Comparison of ENCODE assay signal across 26 cellular contexts in genomic region chr10:69182005-69182404, GRCh38. TPM values are rescaled to one million over a fixed set of nuclear protein-coding genes. Genes with fewer than 3 reads are reported as not detected.
A peak's percentile ranks its signal among the peaks of the same experiment; 100 is the strongest.
DNase-seq lines count a peak whose midpoint lies in the region; ATAC-seq and TF ChIP-seq lines count a peak whose summit lies in the region.
"Had no signal": no experiment of that assay in that cellular context is flagged by ENCODE, and none has a peak within 500 bp of the region (broad histone marks: within the 10 kb centered on the region; RNA-seq: fewer than 3 reads in every experiment).

No MANE protein-coding gene starts in this region.

- no peaks in the 10 kb centered on the region for H4K20me1 ChIP-seq in GM23248 (ENCODE audit: insufficient read depth)

- ATAC-seq in WTC11 (no peak), HG03439 (IDR thresholded peaks at IDR 0.05; ENCODE audit: unreplicated experiment) (no peak)
- ATAC-seq: mucosa of descending colon; stimulated activated naive B cell treated with anti-CD40 and anti-IgM and Interleukin-4, amounts not matched to agents 10 μg/mL and 1 μg/mL and 100 μg/mL, for 72 hours had no signal

- CTCF ChIA-PET in WTC11 (lab: Charles Lee): no interaction called here

- H3K4me1 ChIP-seq in GM23248 (ENCODE audit: insufficient read depth): peaks cover 7% of the 10 kb centered on the region

- H3K4me3 ChIP-seq in GM23248: no peak overlapping the region
- H3K4me3 ChIP-seq: mucosa of descending colon had no signal

- H3K4me3 Mint-ChIP-seq in activated T-cell treated with anti-CD3 and anti-CD28 coated beads, Interleukin-2, amount 50 U/mL, for 24 hours: peak overlapping the region; percentile 1
- H3K4me3 Mint-ChIP-seq in WTC11: no peak overlapping the region
- peak overlapping the region in 2 of 3 experiments; percentile 45 to 99 for H3K4me3 Mint-ChIP-seq in nephron

- TF ChIP-seq CTCF in WTC11 (IDR thresholded peaks at IDR 0.05) (no peak), nephron (IDR thresholded peaks at IDR 0.05; ENCODE audit: unreplicated experiment in 3 of 3) (no peak)

- no peak overlapping the region for H3K27ac Mint-ChIP-seq in activated T-cell treated with anti-CD3 and anti-CD28 coated beads, Interleukin-2, amount 50 U/mL, for 24 hours
- H3K27ac Mint-ChIP-seq in WTC11 (no peak overlapping the region), nephron (no peak overlapping the region)
- H3K27ac Mint-ChIP-seq: stimulated activated naive B cell treated with anti-CD40 and anti-IgM and Interleukin-4, amounts not matched to agents 10 μg/mL and 1 μg/mL and 100 μg/mL, for 72 hours had no signal

- H3K9me3 Mint-ChIP-seq in activated T-cell treated with anti-CD3 and anti-CD28 coated beads, Interleukin-2, amount 50 U/mL, for 24 hours: no peaks in the 10 kb centered on the region
- H3K9me3 Mint-ChIP-seq in WTC11: no peaks in the 10 kb centered on the region
- H3K9me3 Mint-ChIP-seq in nephron: no peaks in the 10 kb centered on the region
- H3K9me3 Mint-ChIP-seq: activated CD4-positive, alpha-beta memory T cell treated with anti-CD3 and anti-CD28 coated beads, Interleukin-2, amount 10 ng/mL, durations not matched to agents 7 days and 5 days; CD4-positive, alpha-beta memory T cell; stimulated activated naive B cell treated with anti-CD40 and anti-IgM and Interleukin-4, amounts not matched to agents 10 μg/mL and 1 μg/mL and 100 μg/mL, for 72 hours had no signal

- H3K9me3 ChIP-seq in GM23248 (ENCODE audit: low read depth): no peaks in the 10 kb centered on the region
- H3K9me3 ChIP-seq: mucosa of descending colon, sigmoid colon, suprapubic skin had no signal

- no peak overlapping the region for H2AFZ ChIP-seq in GM23248

- in situ Hi-C loops in GM23248 (cut with MboI): no loop called here

- H3K4me2 ChIP-seq in GM23248 (ENCODE audit: unreplicated experiment): peak overlapping the region; percentile 88

- H3K4me1 Mint-ChIP-seq in activated T-cell treated with anti-CD3 and anti-CD28 coated beads, Interleukin-2, amount 50 U/mL, for 24 hours (ENCODE audit: low read depth): peaks cover 48% of the 10 kb centered on the region
- H3K4me1 Mint-ChIP-seq in WTC11: peaks cover 13% of the 10 kb centered on the region
- H3K4me1 Mint-ChIP-seq in nephron: peaks cover 23% of the 10 kb centered on the region

- H3K79me2 ChIP-seq in GM23248 (ENCODE audit: insufficient read depth): peaks cover 69% of the 10 kb centered on the region

- H3K9me2 ChIP-seq in GM23248 (ENCODE audit: insufficient read depth): no peaks in the 10 kb centered on the region

- peaks cover 14% of the 10 kb centered on the region for H3K36me3 ChIP-seq in GM23248 (ENCODE audit: low read depth)

- DNase-seq in activated T-cell treated with anti-CD3 and anti-CD28 coated beads, Interleukin-2, amount 50 U/mL, for 24 hours: no peak
- DNase-seq in activated T-cell treated with anti-CD3 and anti-CD28 coated beads for 4 hours (no peak), GM23248 (no peak), WTC11 (ENCODE audit: low spot score) (no peak), NOMO-1 treated with DMSO at 0.1 percent for 48 hours (lab: John Stamatoyannopoulos, UW; ENCODE audit: unreplicated experiment) (no peak)
- DNase-seq in stimulated activated CD4-positive, alpha-beta T cell treated with anti-CD3 and anti-CD28 coated beads, Interleukin-2, amount 100 ng/mL, for 48 hours: no peak
- DNase-seq: activated CD4-positive, alpha-beta memory T cell treated with anti-CD3 and anti-CD28 coated beads, Interleukin-2, amount 10 ng/mL, durations not matched to agents 7 days and 5 days; activated CD4-positive, alpha-beta T cell treated with anti-CD3 and anti-CD28 coated beads for 1 hour; activated CD8-positive, alpha-beta memory T cell treated with anti-CD3 and anti-CD28 coated beads, Interleukin-2, amount 50 U/mL, for 48 hours; CD4-positive, alpha-beta memory T cell; DMS 273 treated with DMSO at 0.1 percent for 48 hours; effector CD4-positive, alpha-beta T cell; glutamatergic neuron; GOT3; kidney glomerular epithelial cell; mucosa of descending colon; NCI-H1417; NCI-H446; NCI-H774; sigmoid colon; stimulated activated CD4-positive, alpha-beta T cell treated with anti-CD3 and anti-CD28 coated beads, Interleukin-4, amount 100 ng/mL, for 4 hours; stimulated activated naive B cell treated with anti-CD40 and anti-IgM and Interleukin-4, amounts not matched to agents 10 μg/mL and 1 μg/mL and 100 μg/mL, for 72 hours had no signal

- H3K27ac ChIP-seq in GM23248: no peak overlapping the region
- H3K27ac ChIP-seq: 22Rv1, sigmoid colon, suprapubic skin had no signal

- POLR2A ChIA-PET in WTC11 (lab: Charles Lee): no interaction called here

- H3K36me3 Mint-ChIP-seq in activated T-cell treated with anti-CD3 and anti-CD28 coated beads, Interleukin-2, amount 50 U/mL, for 24 hours (ENCODE audit: low read depth): peaks cover 62% of the 10 kb centered on the region
- H3K36me3 Mint-ChIP-seq in WTC11 (peaks cover 3% of the 10 kb centered on the region; the same call in 1 of the 2 replicates), nephron (ENCODE audit: low read depth) (peaks cover 15% of the 10 kb centered on the region)

- no peaks in the 10 kb centered on the region for H3K27me3 Mint-ChIP-seq in activated T-cell treated with anti-CD3 and anti-CD28 coated beads, Interleukin-2, amount 50 U/mL, for 24 hours
- H3K27me3 Mint-ChIP-seq in WTC11 (ENCODE audit: low read depth) (no peaks in the 10 kb centered on the region), nephron (ENCODE audit: low read depth) (no peaks in the 10 kb centered on the region)
- H3K27me3 Mint-ChIP-seq: activated CD4-positive, alpha-beta memory T cell treated with anti-CD3 and anti-CD28 coated beads, Interleukin-2, amount 10 ng/mL, durations not matched to agents 7 days and 5 days; CD4-positive, alpha-beta memory T cell; stimulated activated naive B cell treated with anti-CD40 and anti-IgM and Interleukin-4, amounts not matched to agents 10 μg/mL and 1 μg/mL and 100 μg/mL, for 72 hours had no signal

- no peaks in the 10 kb centered on the region for H3K27me3 ChIP-seq in GM23248 (replicated peaks; ENCODE audit: insufficient read depth)
- H3K27me3 ChIP-seq: sigmoid colon, suprapubic skin had no signal

- peaks cover 4% of the 10 kb centered on the region; the same call in 1 of the 2 replicates for H3F3A ChIP-seq in GM23248 (ENCODE audit: insufficient read depth)

- 87 to 91% methylated on average over 4 of the region's 4 CpGs for WGBS in GM23248 (ENCODE audit: low coverage in 1 of 2, low lambda C conversion rate in 2 of 2, missing lambda C conversion rate in 2 of 2), 2 experiments

- H3K9ac ChIP-seq in GM23248: no peak overlapping the region

TF ChIP-seq in WTC11, 78 proteins besides CTCF, POLR2A, EP300 and RAD21:
- TF ChIP-seq GABPB1 (CRISPR knock-in tag; IDR thresholded peaks at IDR 0.05) (no peak), ZNF121 (CRISPR knock-in tag; IDR thresholded peaks at IDR 0.05) (peak; percentile 22; the same call in 1 of the 2 replicates)

RNA-seq across cellular contexts. Expression of gene SUPV3L1, which starts 2.0 kb away (rescaled TPM):
- 18.2 and 29.9 TPM in 2 replicates for total RNA-seq in GM23248 (2014; rRNA removed; shearing (Covaris generic))
- 28.1 and 29.8 TPM in 2 replicates for polyA plus RNA-seq in GM23248 (2016; fragmentation: Nextera tagmentation; extraction: Ambion mirVana)
- total RNA-seq in WTC11 (2021): 41.2 to 43.7 TPM (median 43.0 TPM) in 3 replicates

RNA-seq across cellular contexts. Expression of gene HKDC1, which starts 38.1 kb away (rescaled TPM):
- 0.13 and 0.32 TPM in 2 replicates for total RNA-seq in GM23248 (2014; rRNA removed; shearing (Covaris generic))
- polyA plus RNA-seq in GM23248 (2016; fragmentation: Nextera tagmentation; extraction: Ambion mirVana): 0.33 and 0.34 TPM in 2 replicates
- total RNA-seq in WTC11 (2021): 0.09 TPM in 2 of 3 replicates, not detected in the other
- total RNA-seq: sigmoid colon had no signal

RNA-seq across cellular contexts. Expression of gene VPS26A, which starts 58.0 kb away (rescaled TPM):
- total RNA-seq in GM23248 (2014; rRNA removed; shearing (Covaris generic)): 24.4 and 25.3 TPM in 2 replicates
- polyA plus RNA-seq in GM23248 (2016; fragmentation: Nextera tagmentation; extraction: Ambion mirVana): 79.4 and 82.0 TPM in 2 replicates
- 34.2 to 39.4 TPM (median 37.4 TPM) in 3 replicates for total RNA-seq in WTC11 (2021)
